Comparison of ENCODE assay signal across 24 cellular contexts in genomic region chr2:21024198-21024597, GRCh38. TPM values are rescaled to one million over a fixed set of nuclear protein-coding genes. Genes with fewer than 3 reads are reported as not detected.
DNase-seq lines count a peak whose midpoint lies in the region; TF ChIP-seq lines count a peak whose summit lies in the region.
"Had no signal": no experiment of that assay in that cellular context is flagged by ENCODE, and none has a peak within 500 bp of the region (broad histone marks: within the 10 kb centered on the region; RNA-seq: fewer than 3 reads in every experiment).

No MANE protein-coding gene starts in this region.

- H3K4me2 ChIP-seq in BLaER1, result peak overlapping the region; percentile 51
- peak overlapping the region in 8 of 11 experiments; percentile 3 to 56 (median 43); a peak in 11 of 22 replicates for H3K4me2 ChIP-seq in BLaER1 treated with 17β-estradiol and CSF1 and Interleukin-3, amounts not matched to agents 10 nM and 100 nM
- no peak overlapping the region for H3K4me2 ChIP-seq in Karpas-422 (ENCODE audit: low read depth, low read length, poor library complexity, severe bottlenecking)

- H3K9me2 ChIP-seq in Karpas-422 (replicated peaks; ENCODE audit: insufficient read depth, low read length), result no peaks in the 10 kb centered on the region

- peak; percentile 14 for DNase-seq in coronary artery (ENCODE audit: low spot score)
- no peak for DNase-seq in Karpas-422
- DNase-seq in NCI-H2227 (lab: John Stamatoyannopoulos, UW; ENCODE audit: unreplicated experiment), result no peak
- DNase-seq: 8988T; ACHN; BE2C; C1 segment of cervical spinal cord; CD4-positive, alpha-beta memory T cell; CD4-positive, CD25-positive, alpha-beta regulatory T cell; CD8-positive, alpha-beta memory T cell; COR-L47; DMS 273 treated with DMSO at 0.1 percent for 48 hours; DMS153; DMS53; DMS79; DND-41; EL; GDM1 had no signal

- no peaks in the 10 kb centered on the region for H4K20me1 ChIP-seq in BLaER1
- no peaks in the 10 kb centered on the region for H4K20me1 ChIP-seq in BLaER1 treated with 17β-estradiol and CSF1 and Interleukin-3, amounts not matched to agents 10 nM and 100 nM
- no peaks in the 10 kb centered on the region for H4K20me1 ChIP-seq in Karpas-422 (ENCODE audit: insufficient read depth, low read depth, low read length)

- TF ChIP-seq CTCF in coronary artery (IDR thresholded peaks at IDR 0.05), result no peak

- H3K36me3 ChIP-seq in BLaER1 (no peaks in the 10 kb centered on the region), Karpas-422 (ENCODE audit: insufficient read depth, low read length) (no peaks in the 10 kb centered on the region)
- H3K36me3 ChIP-seq in BLaER1 treated with 17β-estradiol and CSF1 and Interleukin-3, amounts not matched to agents 10 nM and 100 nM, result no peaks in the 10 kb centered on the region
- H3K36me3 ChIP-seq: BE2C had no signal

- peaks cover 11% of the 10 kb centered on the region for H3K4me1 ChIP-seq in BLaER1
- H3K4me1 ChIP-seq in BLaER1 treated with 17β-estradiol and CSF1 and Interleukin-3, amounts not matched to agents 10 nM and 100 nM, result peaks cover 0 to 10% (median 8%) of the 10 kb centered on the region in 10 experiments; a peak in 8 of 20 replicates
- H3K4me1 ChIP-seq in Karpas-422 (ENCODE audit: low read length), result no peaks in the 10 kb centered on the region
- H3K4me1 ChIP-seq: BE2C had no signal

- no peak overlapping the region for H3K27ac ChIP-seq in BLaER1
- no peak overlapping the region for H3K27ac ChIP-seq in BLaER1 treated with 17β-estradiol and CSF1 and Interleukin-3, amounts not matched to agents 10 nM and 100 nM
- no peak overlapping the region for H3K27ac ChIP-seq in coronary artery
- H3K27ac ChIP-seq in Karpas-422 (ENCODE audit: low read length), result no peak overlapping the region

- no peaks in the 10 kb centered on the region for H3K79me2 ChIP-seq in Karpas-422 (ENCODE audit: low read length)

- H2AFZ ChIP-seq in Karpas-422 (ENCODE audit: low read length), result no peak overlapping the region

- H3K9me3 ChIP-seq in BLaER1 (no peaks in the 10 kb centered on the region), Karpas-422 (ENCODE audit: low read length) (no peaks in the 10 kb centered on the region)
- H3K9me3 ChIP-seq in BLaER1 treated with 17β-estradiol and CSF1 and Interleukin-3, amounts not matched to agents 10 nM and 100 nM (replicated peaks in 1 of 11), result no peaks in the 10 kb centered on the region
- H3K9me3 ChIP-seq: BE2C had no signal

- H3K9ac ChIP-seq in BLaER1 (no peak overlapping the region), Karpas-422 (ENCODE audit: low read length) (no peak overlapping the region)
- H3K9ac ChIP-seq in BLaER1 treated with 17β-estradiol and CSF1 and Interleukin-3, amounts not matched to agents 10 nM and 100 nM, result no peak overlapping the region

- H3K4me3 ChIP-seq in BLaER1, result no peak overlapping the region
- no peak overlapping the region for H3K4me3 ChIP-seq in BLaER1 treated with 17β-estradiol and CSF1 and Interleukin-3, amounts not matched to agents 10 nM and 100 nM
- H3K4me3 ChIP-seq in coronary artery, result no peak overlapping the region
- no peak overlapping the region for H3K4me3 ChIP-seq in Karpas-422 (ENCODE audit: low read length)
- H3K4me3 ChIP-seq: GM12878 had no signal

- H3K27me3 ChIP-seq in BLaER1, result no peaks in the 10 kb centered on the region
- H3K27me3 ChIP-seq in BLaER1 treated with 17β-estradiol and CSF1 and Interleukin-3, amounts not matched to agents 10 nM and 100 nM, result no peaks in the 10 kb centered on the region
- H3K27me3 ChIP-seq in Karpas-422 (ENCODE audit: low read length), result no peaks in the 10 kb centered on the region
- H3K27me3 ChIP-seq: BE2C had no signal

RNA-seq across cellular contexts. Expression of gene APOB, which starts 19.7 kb away (rescaled TPM):
- total RNA-seq in Karpas-422 (2014; rRNA removed; shearing (Covaris generic); ENCODE audit: low replicate concordance), result not detected in 2 replicates
- total RNA-seq: A673; CD4-positive, alpha-beta memory T cell; CD4-positive, CD25-positive, alpha-beta regulatory T cell; CD8-positive, alpha-beta memory T cell; Daoy; G401 had no signal
